Comparison of ENCODE assay signal across 15 cellular contexts in the genomic region with DNA sequence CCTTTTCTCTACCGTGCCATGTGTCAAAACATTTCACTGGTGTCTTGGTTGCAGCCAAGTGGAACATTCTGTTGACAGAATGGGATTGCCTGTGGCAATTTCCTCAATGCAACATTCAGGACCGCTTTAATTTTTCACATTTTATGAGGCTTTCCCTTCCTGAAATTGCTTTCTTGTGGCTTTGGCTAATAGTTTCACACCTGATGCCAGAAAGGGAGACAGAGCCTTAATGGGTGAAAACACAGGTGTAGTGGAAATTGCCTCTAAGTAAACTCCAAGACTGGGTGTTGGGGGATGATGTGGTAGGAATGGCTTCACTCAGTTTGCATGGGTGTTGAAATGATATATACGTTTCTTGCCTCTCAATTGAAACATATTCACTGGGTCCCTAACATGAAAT.
A peak's percentile ranks its signal among the peaks of the same experiment; 100 is the strongest.
DNase-seq lines count a peak whose midpoint lies in the region; ATAC-seq and TF ChIP-seq lines count a peak whose summit lies in the region.
"Had no signal": no experiment of that assay in that cellular context is flagged by ENCODE, and none has a peak within 500 bp of the region (broad histone marks: within the 10 kb centered on the region; RNA-seq: fewer than 3 reads in every experiment).

No MANE protein-coding gene starts in this region.

- no peak for TF ChIP-seq EP300 in transverse colon (IDR thresholded peaks at IDR 0.05; ENCODE audit: low read depth)

- no peak for TF ChIP-seq POLR2A in transverse colon (IDR thresholded peaks at IDR 0.05)

- H3K23ac ChIP-seq in neuronal stem cell (ENCODE audit: low read depth, low read length, poor library complexity), result no peak overlapping the region

- no peaks in the 10 kb centered on the region for H3K27me3 ChIP-seq in BLaER1
- no peaks in the 10 kb centered on the region for H3K27me3 ChIP-seq in BLaER1 treated with 17β-estradiol and CSF1 and Interleukin-3, amounts not matched to agents 10 nM and 100 nM
- H3K27me3 ChIP-seq in neuronal stem cell (ENCODE audit: control insufficient read depth in 3 of 3, insufficient read depth in 3 of 3, low read depth in 1 of 3, low read length in 3 of 3), result no peaks in the 10 kb centered on the region
- H3K27me3 ChIP-seq in colonic mucosa, result no peaks in the 10 kb centered on the region
- H3K27me3 ChIP-seq in transverse colon, result no peaks in the 10 kb centered on the region
- H3K27me3 ChIP-seq: BE2C had no signal

- TF ChIP-seq CTCF in colonic mucosa (IDR thresholded peaks at IDR 0.05), result no peak
- no peak for TF ChIP-seq CTCF in transverse colon (IDR thresholded peaks at IDR 0.05)

- no peak for ATAC-seq in HG02973 (IDR thresholded peaks at IDR 0.05; ENCODE audit: unreplicated experiment)
- ATAC-seq: GM23338 had no signal

- H2AFZ ChIP-seq in neuronal stem cell (ENCODE audit: low read length), result no peak overlapping the region

- H4K20me1 ChIP-seq in BLaER1, result no peaks in the 10 kb centered on the region
- no peaks in the 10 kb centered on the region for H4K20me1 ChIP-seq in BLaER1 treated with 17β-estradiol and CSF1 and Interleukin-3, amounts not matched to agents 10 nM and 100 nM

- H3K4me1 ChIP-seq in BLaER1 (peaks cover 48% of the 10 kb centered on the region), neuronal stem cell (ENCODE audit: control insufficient read depth in 2 of 2, insufficient read depth in 1 of 2, low read depth in 1 of 2, low read length in 2 of 2) (peaks cover 0 to 18% of the 10 kb centered on the region in 2 donors), colonic mucosa (no peaks in the 10 kb centered on the region), transverse colon (no peaks in the 10 kb centered on the region)
- peaks cover 35 to 46% (median 46%) of the 10 kb centered on the region in 10 experiments for H3K4me1 ChIP-seq in BLaER1 treated with 17β-estradiol and CSF1 and Interleukin-3, amounts not matched to agents 10 nM and 100 nM
- H3K4me1 ChIP-seq: BE2C had no signal

- intact Hi-C loops in colonic mucosa (cut with DNase I), result no loop called here
- intact Hi-C loops in transverse colon (cut with DNase I; ENCODE audit: low total_unique reads), result no loop called here

- no peak overlapping the region for H2BK15ac ChIP-seq in neuronal stem cell (ENCODE audit: low read length)

- DNase-seq in astrocyte of the hippocampus (ENCODE audit: low read depth, low spot score), result peak; percentile 11
- DNase-seq in neuronal stem cell (ENCODE audit: low spot score), result no peak
- no peak for DNase-seq in activated CD4-positive, alpha-beta T cell treated with anti-CD3 and anti-CD28 coated beads, Interleukin-2, amount 50 U/mL, for 4 hours
- no peak for DNase-seq in colonic mucosa
- DNase-seq in transverse colon, result no peak
- DNase-seq: ACHN; BE2C; CD4-positive, alpha-beta memory T cell; DMS79; GDM1; HCEC 1CT had no signal

- H3K18ac ChIP-seq in neuronal stem cell (ENCODE audit: low read length), result no peak overlapping the region

- no peak overlapping the region for H4K91ac ChIP-seq in neuronal stem cell (ENCODE audit: low read depth, low read length, poor library complexity)

- H3K9ac ChIP-seq in BLaER1 (no peak overlapping the region), neuronal stem cell (ENCODE audit: low read depth, low read length, poor library complexity) (no peak overlapping the region), colonic mucosa (ENCODE audit: low read depth in 2 of 2, low read length in 2 of 2) (no peak overlapping the region)
- H3K9ac ChIP-seq in BLaER1 treated with 17β-estradiol and CSF1 and Interleukin-3, amounts not matched to agents 10 nM and 100 nM, result no peak overlapping the region

- H3K14ac ChIP-seq in neuronal stem cell (ENCODE audit: low read length), result no peak overlapping the region

- WGBS in neuronal stem cell (ENCODE audit: extremely low coverage in 2 of 2, insufficient read length in 2 of 2, insufficient replicate concordance in 1 of 2), 2 donors, result no CpG with 5 or more reads among the region's 3 CpGs
- 51 to 57% methylated on average over 3 of the region's 3 CpGs for WGBS in transverse colon (ENCODE audit: low coverage in 1 of 2), 2 donors

- no peak overlapping the region for H4K8ac ChIP-seq in neuronal stem cell (ENCODE audit: low read depth, low read length)

- H3K4me3 ChIP-seq in BLaER1, result no peak overlapping the region
- no peak overlapping the region for H3K4me3 ChIP-seq in BLaER1 treated with 17β-estradiol and CSF1 and Interleukin-3, amounts not matched to agents 10 nM and 100 nM
- H3K4me3 ChIP-seq in neuronal stem cell (ENCODE audit: low read length in 2 of 2), result no peak overlapping the region
- H3K4me3 ChIP-seq in colonic mucosa, result no peak overlapping the region
- H3K4me3 ChIP-seq in transverse colon, result no peak overlapping the region
- H3K4me3 ChIP-seq: GM23338 had no signal

- H2BK12ac ChIP-seq in neuronal stem cell (ENCODE audit: low read length), result no peak overlapping the region

- H3K27ac ChIP-seq in BLaER1, result no peak overlapping the region
- no peak overlapping the region for H3K27ac ChIP-seq in BLaER1 treated with 17β-estradiol and CSF1 and Interleukin-3, amounts not matched to agents 10 nM and 100 nM
- peak overlapping the region; percentile 39 for H3K27ac ChIP-seq in neuronal stem cell (replicated peaks; ENCODE audit: low read length)
- no peak overlapping the region for H3K27ac ChIP-seq in colonic mucosa
- no peak overlapping the region for H3K27ac ChIP-seq in transverse colon

- H2BK120ac ChIP-seq in neuronal stem cell (ENCODE audit: low read depth, low read length), result no peak overlapping the region

- H2BK5ac ChIP-seq in neuronal stem cell (ENCODE audit: low read length), result no peak overlapping the region

- H3K9me3 ChIP-seq in BLaER1 (0 out of 2 replicates have a peak, but pooled peaks cover 3% of the 10 kb centered on the region), neuronal stem cell (replicated peaks in 1 of 2; ENCODE audit: control insufficient read depth in 2 of 2, insufficient read depth in 1 of 2, low read depth in 1 of 2, low read length in 2 of 2) (no peaks in the 10 kb centered on the region), colonic mucosa (no peaks in the 10 kb centered on the region), transverse colon (no peaks in the 10 kb centered on the region)
- peaks cover 0 to 5% (median 0%) of the 10 kb centered on the region in 11 experiments; a peak in 3 of 22 replicates for H3K9me3 ChIP-seq in BLaER1 treated with 17β-estradiol and CSF1 and Interleukin-3, amounts not matched to agents 10 nM and 100 nM (replicated peaks in 1 of 11)
- H3K9me3 ChIP-seq: BE2C had no signal

- H2AK5ac ChIP-seq in neuronal stem cell (ENCODE audit: low read depth, low read length), result no peak overlapping the region

- H3K4ac ChIP-seq in neuronal stem cell (ENCODE audit: low read length), result no peak overlapping the region

- no peaks in the 10 kb centered on the region for H3K79me1 ChIP-seq in neuronal stem cell (ENCODE audit: low read depth, low read length)

- no peaks in the 10 kb centered on the region for H3K36me3 ChIP-seq in BLaER1
- H3K36me3 ChIP-seq in BLaER1 treated with 17β-estradiol and CSF1 and Interleukin-3, amounts not matched to agents 10 nM and 100 nM, result no peaks in the 10 kb centered on the region
- no peaks in the 10 kb centered on the region for H3K36me3 ChIP-seq in neuronal stem cell (replicated peaks in 1 of 2; ENCODE audit: control insufficient read depth in 2 of 2, insufficient read depth in 2 of 2, low read length in 2 of 2)
- no peaks in the 10 kb centered on the region for H3K36me3 ChIP-seq in colonic mucosa
- no peaks in the 10 kb centered on the region for H3K36me3 ChIP-seq in transverse colon
- H3K36me3 ChIP-seq: BE2C had no signal

- in situ Hi-C loops in transverse colon (cut with MboI; ENCODE audit: low pct_ligation_motif_present in 1 of 4, low pct_unique_long_range_greater_than_20kb in 1 of 4, low sequenced_read_pairs in 3 of 4), result no loop called here

- H3K4me2 ChIP-seq in BLaER1 (peak overlapping the region; percentile 64), neuronal stem cell (ENCODE audit: insufficient read depth, low read length, poor library complexity, severe bottlenecking) (no peak overlapping the region)
- H3K4me2 ChIP-seq in BLaER1 treated with 17β-estradiol and CSF1 and Interleukin-3, amounts not matched to agents 10 nM and 100 nM, result peak overlapping the region in 10 of 11 experiments; percentile 52 to 82 (median 74); a peak in 18 of 22 replicates
